ENCODE assay signal across 8 cellular contexts in the genomic region with DNA sequence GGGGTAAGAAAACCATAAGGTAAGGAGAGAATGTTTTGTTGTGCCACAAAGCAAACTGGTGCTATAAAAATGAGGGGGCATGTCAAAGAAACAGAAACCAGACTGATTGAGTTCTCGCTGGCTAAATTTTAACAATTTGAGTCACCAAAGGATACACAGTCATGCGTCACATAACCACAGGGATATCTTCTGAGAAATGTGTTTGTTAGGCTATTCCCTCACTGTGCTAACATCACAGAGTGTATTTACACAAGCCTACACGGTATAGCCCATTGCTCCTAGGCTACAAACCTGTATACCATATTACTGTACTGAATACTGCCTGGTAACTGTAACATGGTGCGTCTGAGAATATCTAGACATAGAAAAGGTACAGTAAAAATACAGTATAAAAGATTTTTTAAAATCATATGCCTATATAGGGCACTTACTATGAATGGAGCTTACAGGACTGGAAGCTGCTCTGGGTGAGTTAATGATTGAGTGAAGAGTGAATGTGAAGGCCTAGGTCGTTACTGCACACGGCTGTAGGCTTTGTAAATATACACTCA. TPM values are rescaled to one million over a fixed set of nuclear protein-coding genes. Genes with fewer than 3 reads are reported as not detected.
DNase-seq lines count a peak whose midpoint lies in the region; ATAC-seq and TF ChIP-seq lines count a peak whose summit lies in the region.

No MANE protein-coding gene starts in this region.

- H3K9me3 ChIP-seq in T-helper 17 cell (ENCODE audit: control insufficient read depth, low read length, poor library complexity, severe bottlenecking) (no peaks in the 10 kb centered on the region), right cardiac atrium (ENCODE audit: control insufficient read depth, low read length) (no peaks in the 10 kb centered on the region)

- 91% methylated on average over 6 of the region's 6 CpGs for WGBS in right cardiac atrium

- no peak overlapping the region for H3K27ac ChIP-seq in right cardiac atrium (ENCODE audit: low read length)

- no peaks in the 10 kb centered on the region for H3K27me3 ChIP-seq in right cardiac atrium (ENCODE audit: control insufficient read depth, insufficient read depth)

- H3K36me3 Mint-ChIP-seq in T-helper 17 cell (ENCODE audit: low read depth), result no peaks in the 10 kb centered on the region

- peak; percentile 55 for DNase-seq in AG09309 (ENCODE audit: low read depth)
- no peak for DNase-seq in T-helper 17 cell
- DNase-seq in kidney tubule cell (ENCODE audit: low spot score), result peak; percentile 95
- DNase-seq in right cardiac atrium, result no peak
- DNase-seq in NK-92 (lab: John Stamatoyannopoulos, UW; ENCODE audit: unreplicated experiment), result no peak
- no peak for DNase-seq in NCI-H1436 treated with DMSO at 0.1 percent for 48 hours (lab: John Stamatoyannopoulos, UW)

- no peak for TF ChIP-seq CTCF in AG09309 (IDR thresholded peaks at IDR 0.05; ENCODE audit: control insufficient read depth, insufficient read depth, low read depth, low read length, missing control alignments)

- H3K4me1 Mint-ChIP-seq in T-helper 17 cell, result peaks cover 21% of the 10 kb centered on the region

- H3K4me3 ChIP-seq in AG09309 (ENCODE audit: control insufficient read depth, low read depth, low read length) (peak overlapping the region; percentile 11), right cardiac atrium (ENCODE audit: low read length) (no peak overlapping the region)

- peak overlapping the region; percentile 78 for H3K27ac Mint-ChIP-seq in T-helper 17 cell

- H3K4me1 ChIP-seq in right cardiac atrium (ENCODE audit: control insufficient read depth, insufficient read depth, low read length), result no peaks in the 10 kb centered on the region

- intact Hi-C loops in right cardiac atrium (cut with DNase I), result no loop called here

- no peaks in the 10 kb centered on the region for H3K27me3 Mint-ChIP-seq in T-helper 17 cell

- H3K4me3 Mint-ChIP-seq in T-helper 17 cell, result no peak overlapping the region

- peak; percentile 94 for ATAC-seq in GM18520 (IDR thresholded peaks at IDR 0.05; ENCODE audit: unreplicated experiment)
- ATAC-seq in HG02973 (IDR thresholded peaks at IDR 0.05; ENCODE audit: unreplicated experiment), result peak; percentile 100
- peak; percentile 98 for ATAC-seq in T-helper 17 cell
- ATAC-seq in right cardiac atrium, result no peak

RNA-seq across cellular contexts. Expression of a gene that starts 50.1 kb away (rescaled TPM):
- total RNA-seq in T-helper 17 cell, result 100 to 1,000 TPM; 102 to 125 TPM
- 10 to 100 TPM; 41.6 to 52.2 (median 49.1) TPM for total RNA-seq in right cardiac atrium
- 14.8 TPM for polyA plus RNA-seq in right cardiac atrium

Comparison
In these comparisons a context has a peak if more than half of its experiments do, and no peak if none do; other contexts are left out.
1. DNase-seq: peak in AG09309 (single experiment) and kidney tubule cell (single experiment); none in T-helper 17 cell (0 of 3), right cardiac atrium (0 of 3), NK-92 (single experiment) and NCI-H1436 treated with DMSO at 0.1 percent for 48 hours (single experiment).
2. ATAC-seq: peak in GM18520 (single experiment), HG02973 (single experiment) and T-helper 17 cell (single experiment); none in right cardiac atrium (0 of 2).